Comparison of ENCODE assay signal across 1 cellular context in genomic region chr11:59560702-59561469, GRCh38.
TF ChIP-seq lines count a peak whose summit lies in the region.

No MANE protein-coding gene starts in this region.

TF ChIP-seq in HEK293, 187 proteins besides CTCF, POLR2A, EP300 and RAD21 (continued from another document and continues in another):
- TF ChIP-seq PRDM2 (tag by site-specific recombination; IDR thresholded peaks at IDR 0.05; ENCODE audit: borderline replicate concordance) (no peak), MZF1 (tag by site-specific recombination; IDR thresholded peaks at IDR 0.05; ENCODE audit: borderline replicate concordance) (no peak), ZBTB7A (tag by site-specific recombination; IDR thresholded peaks at IDR 0.05; ENCODE audit: low read depth) (no peak), ZNF266 (tag by site-specific recombination; IDR thresholded peaks at IDR 0.05; ENCODE audit: low read depth) (no peak), PRDM1 (tag by site-specific recombination; IDR thresholded peaks at IDR 0.05) (peak; percentile 79), ZNF175 (tag by site-specific recombination; IDR thresholded peaks at IDR 0.05) (no peak), KLF9 (tag by site-specific recombination; IDR thresholded peaks at IDR 0.05; ENCODE audit: low read depth) (peak; percentile 36; the same call in 1 of the 2 replicates), ZNF692 (tag by site-specific recombination; IDR thresholded peaks at IDR 0.05) (0 out of 2 replicates have a peak, but pooled peaks have one; percentile 1), ZNF132 (tag by site-specific recombination; IDR thresholded peaks at IDR 0.05; ENCODE audit: borderline replicate concordance) (no peak), ZNF433 (tag by site-specific recombination; IDR thresholded peaks at IDR 0.05; ENCODE audit: low read depth) (no peak), KLF16 (tag by site-specific recombination; IDR thresholded peaks at IDR 0.05) (no peak), HOXC10 (CRISPR knock-in tag; IDR thresholded peaks at IDR 0.05) (no peak), ZNF174 (tag by site-specific recombination; IDR thresholded peaks at IDR 0.05) (no peak), GLIS1 (tag by site-specific recombination; IDR thresholded peaks at IDR 0.05) (no peak), ZSCAN30 (tag by site-specific recombination; IDR thresholded peaks at IDR 0.05) (no peak), OSR2 (tag by site-specific recombination; IDR thresholded peaks at IDR 0.05) (no peak), ZBTB26 (tag by site-specific recombination; optimal IDR thresholded peaks at IDR 0.05) (peak; percentile 63), ZNF324 (tag by site-specific recombination; IDR thresholded peaks at IDR 0.05) (no peak), ZBTB44 (tag by site-specific recombination; IDR thresholded peaks at IDR 0.05) (no peak), ZNF544 (tag by site-specific recombination; IDR thresholded peaks at IDR 0.05) (no peak), ZNF280C (tag by site-specific recombination; IDR thresholded peaks at IDR 0.05) (no peak), ZNF621 (tag by site-specific recombination; IDR thresholded peaks at IDR 0.05) (no peak), ZNF530 (tag by site-specific recombination; IDR thresholded peaks at IDR 0.05; ENCODE audit: low read depth) (no peak), PRDM10 (tag by site-specific recombination; IDR thresholded peaks at IDR 0.05) (no peak), ZSCAN18 (tag by site-specific recombination; IDR thresholded peaks at IDR 0.05) (no peak), ZNF548 (tag by site-specific recombination; IDR thresholded peaks at IDR 0.05) (no peak), ZNF513 (tag by site-specific recombination; IDR thresholded peaks at IDR 0.05) (no peak), ZNF248 (tag by site-specific recombination; IDR thresholded peaks at IDR 0.05) (no peak), ELK4 (IDR thresholded peaks at IDR 0.05; ENCODE audit: borderline replicate concordance, low read depth, low read length) (no peak), IKZF3 (tag by site-specific recombination; IDR thresholded peaks at IDR 0.05) (no peak), ZNF830 (tag by site-specific recombination; IDR thresholded peaks at IDR 0.05; ENCODE audit: low read depth) (no peak), ZNF169 (tag by site-specific recombination; IDR thresholded peaks at IDR 0.05) (no peak), PRDM6 (tag by site-specific recombination; IDR thresholded peaks at IDR 0.05) (no peak), ZNF292 (tag by site-specific recombination; IDR thresholded peaks at IDR 0.05; ENCODE audit: borderline replicate concordance, low read depth) (no peak), SCRT1 (tag by site-specific recombination; IDR thresholded peaks at IDR 0.05; ENCODE audit: borderline replicate concordance) (no peak)
